In the genomic region with DNA sequence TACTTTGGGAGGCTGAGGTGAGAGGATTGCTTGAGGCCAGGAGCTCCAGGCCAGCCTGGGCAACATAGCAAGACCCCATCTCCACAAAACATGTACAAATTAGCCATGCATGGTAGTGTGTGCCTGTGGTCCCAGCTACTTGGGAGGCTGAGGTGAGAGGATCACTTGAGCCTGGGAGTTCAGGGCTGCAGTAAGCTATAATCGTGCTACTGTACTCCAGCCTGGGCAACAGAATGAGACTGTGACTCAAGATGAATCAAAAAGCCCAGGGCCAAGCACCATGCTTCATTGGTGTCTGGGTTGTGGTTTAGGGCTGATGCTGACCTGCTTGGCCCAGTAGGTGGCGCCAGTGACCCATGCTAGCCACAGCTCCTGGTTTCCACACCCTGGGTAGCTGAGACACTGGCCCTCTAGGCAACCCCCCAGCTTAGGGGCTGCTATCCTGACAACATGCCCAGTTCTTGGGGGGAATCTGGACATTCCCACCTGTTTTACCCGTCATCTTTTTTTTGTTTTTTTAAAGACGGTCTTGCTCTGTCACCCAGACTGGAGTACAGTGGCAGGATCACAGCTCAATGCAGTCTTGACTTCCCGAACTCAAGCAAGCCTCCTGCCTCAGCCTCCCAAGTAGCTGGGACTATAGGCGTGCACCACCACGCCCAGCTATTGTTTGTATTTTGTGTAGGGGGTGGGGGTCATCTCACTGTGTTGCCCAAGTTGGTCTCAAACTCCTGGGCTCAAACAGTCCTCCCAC, we compare ENCODE assay signal across 1 cellular context.
TF ChIP-seq lines count a peak whose summit lies in the region.

No MANE protein-coding gene starts in this region.

TF ChIP-seq in K562, 482 proteins besides CTCF, POLR2A, EP300 and RAD21 (continued from another document and continues in another):
- peak; percentile 52; the same call in 1 of the 2 replicates for TF ChIP-seq SMARCA5 (IDR thresholded peaks at IDR 0.05)
- peak in 1 of 3 experiments; percentile 54 for TF ChIP-seq YY1 (IDR thresholded peaks at IDR 0.05; ENCODE audit: borderline replicate concordance in 1 of 3, control insufficient read depth in 1 of 3, extremely low read depth in 1 of 3, insufficient read depth in 3 of 3, insufficient read length in 1 of 3, insufficient replicate concordance in 2 of 3, low read depth in 1 of 3, low read length in 2 of 3)
- TF ChIP-seq SNRNP70 (optimal IDR thresholded peaks at IDR 0.05; ENCODE audit: low read depth, low read length), result no peak
- no peak for TF ChIP-seq SNIP1 (IDR thresholded peaks at IDR 0.05; ENCODE audit: low read depth)
- TF ChIP-seq, protein P1, sequence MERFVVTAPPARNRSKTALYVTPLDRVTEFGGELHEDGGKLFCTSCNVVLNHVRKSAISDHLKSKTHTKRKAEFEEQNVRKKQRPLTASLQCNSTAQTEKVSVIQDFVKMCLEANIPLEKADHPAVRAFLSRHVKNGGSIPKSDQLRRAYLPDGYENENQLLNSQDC (CRISPR knock-in tag; IDR thresholded peaks at IDR 0.05), result no peak
- TF ChIP-seq HDAC1 (IDR thresholded peaks at IDR 0.05), result no peak
- TF ChIP-seq, protein P2, sequence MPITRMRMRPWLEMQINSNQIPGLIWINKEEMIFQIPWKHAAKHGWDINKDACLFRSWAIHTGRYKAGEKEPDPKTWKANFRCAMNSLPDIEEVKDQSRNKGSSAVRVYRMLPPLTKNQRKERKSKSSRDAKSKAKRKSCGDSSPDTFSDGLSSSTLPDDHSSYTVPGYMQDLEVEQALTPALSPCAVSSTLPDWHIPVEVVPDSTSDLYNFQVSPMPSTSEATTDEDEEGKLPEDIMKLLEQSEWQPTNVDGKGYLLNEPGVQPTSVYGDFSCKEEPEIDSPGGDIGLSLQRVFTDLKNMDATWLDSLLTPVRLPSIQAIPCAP (CRISPR knock-in tag; IDR thresholded peaks at IDR 0.05; ENCODE audit: borderline replicate concordance), result no peak
- TF ChIP-seq BMI1 (IDR thresholded peaks at IDR 0.05; ENCODE audit: low read length), result no peak
- TF ChIP-seq BCL6 (CRISPR knock-in tag; IDR thresholded peaks at IDR 0.05), result no peak
- TF ChIP-seq SIN3B (IDR thresholded peaks at IDR 0.05; ENCODE audit: low read depth), result no peak
- no peak for TF ChIP-seq TRIM24 (IDR thresholded peaks at IDR 0.05)
- TF ChIP-seq ATF1 (CRISPR knock-in tag; IDR thresholded peaks at IDR 0.05), result no peak
- no peak for TF ChIP-seq ATF1 (tag; IDR thresholded peaks at IDR 0.05)
- no peak for TF ChIP-seq RBFOX2 (IDR thresholded peaks at IDR 0.05; ENCODE audit: low read depth, low read length)
- TF ChIP-seq PHF21A (IDR thresholded peaks at IDR 0.05; ENCODE audit: borderline replicate concordance, low read depth), result 0 out of 2 replicates have a peak, but pooled peaks have one; percentile 35
- TF ChIP-seq, protein P3, sequence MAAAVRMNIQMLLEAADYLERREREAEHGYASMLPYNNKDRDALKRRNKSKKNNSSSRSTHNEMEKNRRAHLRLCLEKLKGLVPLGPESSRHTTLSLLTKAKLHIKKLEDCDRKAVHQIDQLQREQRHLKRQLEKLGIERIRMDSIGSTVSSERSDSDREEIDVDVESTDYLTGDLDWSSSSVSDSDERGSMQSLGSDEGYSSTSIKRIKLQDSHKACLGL (CRISPR knock-in tag; IDR thresholded peaks at IDR 0.05; ENCODE audit: borderline replicate concordance, poor library complexity, severe bottlenecking), result no peak
- TF ChIP-seq, protein P4, sequence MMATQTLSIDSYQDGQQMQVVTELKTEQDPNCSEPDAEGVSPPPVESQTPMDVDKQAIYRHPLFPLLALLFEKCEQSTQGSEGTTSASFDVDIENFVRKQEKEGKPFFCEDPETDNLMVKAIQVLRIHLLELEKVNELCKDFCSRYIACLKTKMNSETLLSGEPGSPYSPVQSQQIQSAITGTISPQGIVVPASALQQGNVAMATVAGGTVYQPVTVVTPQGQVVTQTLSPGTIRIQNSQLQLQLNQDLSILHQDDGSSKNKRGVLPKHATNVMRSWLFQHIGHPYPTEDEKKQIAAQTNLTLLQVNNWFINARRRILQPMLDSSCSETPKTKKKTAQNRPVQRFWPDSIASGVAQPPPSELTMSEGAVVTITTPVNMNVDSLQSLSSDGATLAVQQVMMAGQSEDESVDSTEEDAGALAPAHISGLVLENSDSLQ (IDR thresholded peaks at IDR 0.05), result no peak
- TF ChIP-seq TEAD1 (CRISPR knock-in tag; IDR thresholded peaks at IDR 0.05), result no peak
- no peak for TF ChIP-seq SMAD3 (CRISPR knock-in tag; conservative IDR thresholded peaks at IDR 0.05)
- TF ChIP-seq ZNF121 (CRISPR knock-in tag; conservative IDR thresholded peaks at IDR 0.05), result peak; percentile 100
- peak; percentile 82; the same call in 1 of the 2 replicates for TF ChIP-seq ESRRA (IDR thresholded peaks at IDR 0.05; ENCODE audit: borderline replicate concordance, low read depth)
- no peak for TF ChIP-seq GABPB2 (CRISPR knock-in tag; conservative IDR thresholded peaks at IDR 0.05)
- TF ChIP-seq, protein P5, sequence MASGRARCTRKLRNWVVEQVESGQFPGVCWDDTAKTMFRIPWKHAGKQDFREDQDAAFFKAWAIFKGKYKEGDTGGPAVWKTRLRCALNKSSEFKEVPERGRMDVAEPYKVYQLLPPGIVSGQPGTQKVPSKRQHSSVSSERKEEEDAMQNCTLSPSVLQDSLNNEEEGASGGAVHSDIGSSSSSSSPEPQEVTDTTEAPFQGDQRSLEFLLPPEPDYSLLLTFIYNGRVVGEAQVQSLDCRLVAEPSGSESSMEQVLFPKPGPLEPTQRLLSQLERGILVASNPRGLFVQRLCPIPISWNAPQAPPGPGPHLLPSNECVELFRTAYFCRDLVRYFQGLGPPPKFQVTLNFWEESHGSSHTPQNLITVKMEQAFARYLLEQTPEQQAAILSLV (tag; IDR thresholded peaks at IDR 0.05), result no peak
- TF ChIP-seq PTRF (tag; IDR thresholded peaks at IDR 0.05), result no peak
- no peak for TF ChIP-seq ZBTB17 (CRISPR knock-in tag; IDR thresholded peaks at IDR 0.05)
- no peak for TF ChIP-seq TCF7 (IDR thresholded peaks at IDR 0.05; ENCODE audit: borderline replicate concordance)
- 0 out of 2 replicates have a peak, but pooled peaks have one; percentile 52 for TF ChIP-seq MTA3 (IDR thresholded peaks at IDR 0.05; ENCODE audit: borderline replicate concordance)
- 0 out of 2 replicates have a peak, but pooled peaks have one; percentile 36 for TF ChIP-seq RB1 (IDR thresholded peaks at IDR 0.05; ENCODE audit: low read depth)
- no peak for TF ChIP-seq NR1H2 (CRISPR knock-in tag; IDR thresholded peaks at IDR 0.05)
- TF ChIP-seq ESRRB (CRISPR knock-in tag; IDR thresholded peaks at IDR 0.05; ENCODE audit: borderline replicate concordance), result no peak
- no peak for TF ChIP-seq ZNF586 (CRISPR knock-in tag; conservative IDR thresholded peaks at IDR 0.05)
- TF ChIP-seq CCNT2 (IDR thresholded peaks at IDR 0.05; ENCODE audit: borderline replicate concordance, extremely low read depth, insufficient read length, low read depth, low read length), result no peak
- no peak for TF ChIP-seq FOXA1 (IDR thresholded peaks at IDR 0.05; ENCODE audit: borderline replicate concordance)
- TF ChIP-seq, protein P6, sequence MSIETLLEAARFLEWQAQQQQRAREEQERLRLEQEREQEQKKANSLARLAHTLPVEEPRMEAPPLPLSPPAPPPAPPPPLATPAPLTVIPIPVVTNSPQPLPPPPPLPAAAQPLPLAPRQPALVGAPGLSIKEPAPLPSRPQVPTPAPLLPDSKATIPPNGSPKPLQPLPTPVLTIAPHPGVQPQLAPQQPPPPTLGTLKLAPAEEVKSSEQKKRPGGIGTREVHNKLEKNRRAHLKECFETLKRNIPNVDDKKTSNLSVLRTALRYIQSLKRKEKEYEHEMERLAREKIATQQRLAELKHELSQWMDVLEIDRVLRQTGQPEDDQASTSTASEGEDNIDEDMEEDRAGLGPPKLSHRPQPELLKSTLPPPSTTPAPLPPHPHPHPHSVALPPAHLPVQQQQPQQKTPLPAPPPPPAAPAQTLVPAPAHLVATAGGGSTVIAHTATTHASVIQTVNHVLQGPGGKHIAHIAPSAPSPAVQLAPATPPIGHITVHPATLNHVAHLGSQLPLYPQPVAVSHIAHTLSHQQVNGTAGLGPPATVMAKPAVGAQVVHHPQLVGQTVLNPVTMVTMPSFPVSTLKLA (conservative IDR thresholded peaks at IDR 0.05), result 0 out of 4 replicates have a peak, but pooled peaks of 1 of the 2 experiments have one; percentile 12
- TF ChIP-seq RBM39 (optimal IDR thresholded peaks at IDR 0.05; ENCODE audit: low read depth, low read length), result no peak
- TF ChIP-seq, protein P7, sequence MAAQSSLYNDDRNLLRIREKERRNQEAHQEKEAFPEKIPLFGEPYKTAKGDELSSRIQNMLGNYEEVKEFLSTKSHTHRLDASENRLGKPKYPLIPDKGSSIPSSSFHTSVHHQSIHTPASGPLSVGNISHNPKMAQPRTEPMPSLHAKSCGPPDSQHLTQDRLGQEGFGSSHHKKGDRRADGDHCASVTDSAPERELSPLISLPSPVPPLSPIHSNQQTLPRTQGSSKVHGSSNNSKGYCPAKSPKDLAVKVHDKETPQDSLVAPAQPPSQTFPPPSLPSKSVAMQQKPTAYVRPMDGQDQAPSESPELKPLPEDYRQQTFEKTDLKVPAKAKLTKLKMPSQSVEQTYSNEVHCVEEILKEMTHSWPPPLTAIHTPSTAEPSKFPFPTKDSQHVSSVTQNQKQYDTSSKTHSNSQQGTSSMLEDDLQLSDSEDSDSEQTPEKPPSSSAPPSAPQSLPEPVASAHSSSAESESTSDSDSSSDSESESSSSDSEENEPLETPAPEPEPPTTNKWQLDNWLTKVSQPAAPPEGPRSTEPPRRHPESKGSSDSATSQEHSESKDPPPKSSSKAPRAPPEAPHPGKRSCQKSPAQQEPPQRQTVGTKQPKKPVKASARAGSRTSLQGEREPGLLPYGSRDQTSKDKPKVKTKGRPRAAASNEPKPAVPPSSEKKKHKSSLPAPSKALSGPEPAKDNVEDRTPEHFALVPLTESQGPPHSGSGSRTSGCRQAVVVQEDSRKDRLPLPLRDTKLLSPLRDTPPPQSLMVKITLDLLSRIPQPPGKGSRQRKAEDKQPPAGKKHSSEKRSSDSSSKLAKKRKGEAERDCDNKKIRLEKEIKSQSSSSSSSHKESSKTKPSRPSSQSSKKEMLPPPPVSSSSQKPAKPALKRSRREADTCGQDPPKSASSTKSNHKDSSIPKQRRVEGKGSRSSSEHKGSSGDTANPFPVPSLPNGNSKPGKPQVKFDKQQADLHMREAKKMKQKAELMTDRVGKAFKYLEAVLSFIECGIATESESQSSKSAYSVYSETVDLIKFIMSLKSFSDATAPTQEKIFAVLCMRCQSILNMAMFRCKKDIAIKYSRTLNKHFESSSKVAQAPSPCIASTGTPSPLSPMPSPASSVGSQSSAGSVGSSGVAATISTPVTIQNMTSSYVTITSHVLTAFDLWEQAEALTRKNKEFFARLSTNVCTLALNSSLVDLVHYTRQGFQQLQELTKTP (IDR thresholded peaks at IDR 0.05; ENCODE audit: low read depth in 1 of 2, partially characterized antibody in 2 of 2), result no peak
- TF ChIP-seq ZNF57 (CRISPR knock-in tag; IDR thresholded peaks at IDR 0.05), result no peak
- TF ChIP-seq ZBTB7A (IDR thresholded peaks at IDR 0.05; ENCODE audit: borderline replicate concordance, control insufficient read depth, low read depth, low read length), result peak; percentile 51; the same call in 1 of the 2 replicates
- TF ChIP-seq, protein P8, sequence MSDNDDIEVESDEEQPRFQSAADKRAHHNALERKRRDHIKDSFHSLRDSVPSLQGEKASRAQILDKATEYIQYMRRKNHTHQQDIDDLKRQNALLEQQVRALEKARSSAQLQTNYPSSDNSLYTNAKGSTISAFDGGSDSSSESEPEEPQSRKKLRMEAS (CRISPR knock-in tag; IDR thresholded peaks at IDR 0.05), result peak; percentile 41; the same call in 1 of the 2 replicates
- no peak for TF ChIP-seq ZNF134 (CRISPR knock-in tag; conservative IDR thresholded peaks at IDR 0.05)
- TF ChIP-seq GTF2F1 (IDR thresholded peaks at IDR 0.05; ENCODE audit: low read depth, low read length), result no peak
- TF ChIP-seq HNRNPL (IDR thresholded peaks at IDR 0.05; ENCODE audit: low read depth, low read length), result no peak
- TF ChIP-seq, protein P9, sequence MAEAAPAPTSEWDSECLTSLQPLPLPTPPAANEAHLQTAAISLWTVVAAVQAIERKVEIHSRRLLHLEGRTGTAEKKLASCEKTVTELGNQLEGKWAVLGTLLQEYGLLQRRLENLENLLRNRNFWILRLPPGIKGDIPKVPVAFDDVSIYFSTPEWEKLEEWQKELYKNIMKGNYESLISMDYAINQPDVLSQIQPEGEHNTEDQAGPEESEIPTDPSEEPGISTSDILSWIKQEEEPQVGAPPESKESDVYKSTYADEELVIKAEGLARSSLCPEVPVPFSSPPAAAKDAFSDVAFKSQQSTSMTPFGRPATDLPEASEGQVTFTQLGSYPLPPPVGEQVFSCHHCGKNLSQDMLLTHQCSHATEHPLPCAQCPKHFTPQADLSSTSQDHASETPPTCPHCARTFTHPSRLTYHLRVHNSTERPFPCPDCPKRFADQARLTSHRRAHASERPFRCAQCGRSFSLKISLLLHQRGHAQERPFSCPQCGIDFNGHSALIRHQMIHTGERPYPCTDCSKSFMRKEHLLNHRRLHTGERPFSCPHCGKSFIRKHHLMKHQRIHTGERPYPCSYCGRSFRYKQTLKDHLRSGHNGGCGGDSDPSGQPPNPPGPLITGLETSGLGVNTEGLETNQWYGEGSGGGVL (CRISPR knock-in tag; IDR thresholded peaks at IDR 0.05), result no peak
- peak; percentile 82; the same call in 1 of the 2 replicates for TF ChIP-seq CBFB (CRISPR knock-in tag; IDR thresholded peaks at IDR 0.05)
- peak; percentile 60 for TF ChIP-seq CREM (IDR thresholded peaks at IDR 0.05; ENCODE audit: low read depth)
- TF ChIP-seq EHMT2 (IDR thresholded peaks at IDR 0.05), result no peak
- peak; percentile 88 for TF ChIP-seq CC2D1A (IDR thresholded peaks at IDR 0.05)
- TF ChIP-seq, protein P10, sequence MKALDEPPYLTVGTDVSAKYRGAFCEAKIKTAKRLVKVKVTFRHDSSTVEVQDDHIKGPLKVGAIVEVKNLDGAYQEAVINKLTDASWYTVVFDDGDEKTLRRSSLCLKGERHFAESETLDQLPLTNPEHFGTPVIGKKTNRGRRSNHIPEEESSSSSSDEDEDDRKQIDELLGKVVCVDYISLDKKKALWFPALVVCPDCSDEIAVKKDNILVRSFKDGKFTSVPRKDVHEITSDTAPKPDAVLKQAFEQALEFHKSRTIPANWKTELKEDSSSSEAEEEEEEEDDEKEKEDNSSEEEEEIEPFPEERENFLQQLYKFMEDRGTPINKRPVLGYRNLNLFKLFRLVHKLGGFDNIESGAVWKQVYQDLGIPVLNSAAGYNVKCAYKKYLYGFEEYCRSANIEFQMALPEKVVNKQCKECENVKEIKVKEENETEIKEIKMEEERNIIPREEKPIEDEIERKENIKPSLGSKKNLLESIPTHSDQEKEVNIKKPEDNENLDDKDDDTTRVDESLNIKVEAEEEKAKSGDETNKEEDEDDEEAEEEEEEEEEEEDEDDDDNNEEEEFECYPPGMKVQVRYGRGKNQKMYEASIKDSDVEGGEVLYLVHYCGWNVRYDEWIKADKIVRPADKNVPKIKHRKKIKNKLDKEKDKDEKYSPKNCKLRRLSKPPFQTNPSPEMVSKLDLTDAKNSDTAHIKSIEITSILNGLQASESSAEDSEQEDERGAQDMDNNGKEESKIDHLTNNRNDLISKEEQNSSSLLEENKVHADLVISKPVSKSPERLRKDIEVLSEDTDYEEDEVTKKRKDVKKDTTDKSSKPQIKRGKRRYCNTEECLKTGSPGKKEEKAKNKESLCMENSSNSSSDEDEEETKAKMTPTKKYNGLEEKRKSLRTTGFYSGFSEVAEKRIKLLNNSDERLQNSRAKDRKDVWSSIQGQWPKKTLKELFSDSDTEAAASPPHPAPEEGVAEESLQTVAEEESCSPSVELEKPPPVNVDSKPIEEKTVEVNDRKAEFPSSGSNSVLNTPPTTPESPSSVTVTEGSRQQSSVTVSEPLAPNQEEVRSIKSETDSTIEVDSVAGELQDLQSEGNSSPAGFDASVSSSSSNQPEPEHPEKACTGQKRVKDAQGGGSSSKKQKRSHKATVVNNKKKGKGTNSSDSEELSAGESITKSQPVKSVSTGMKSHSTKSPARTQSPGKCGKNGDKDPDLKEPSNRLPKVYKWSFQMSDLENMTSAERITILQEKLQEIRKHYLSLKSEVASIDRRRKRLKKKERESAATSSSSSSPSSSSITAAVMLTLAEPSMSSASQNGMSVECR (CRISPR knock-in tag; IDR thresholded peaks at IDR 0.05), result 0 out of 2 replicates have a peak, but pooled peaks have one; percentile 37
- TF ChIP-seq NR3C1 (CRISPR knock-in tag; IDR thresholded peaks at IDR 0.05), result no peak
